In the genomic region with DNA sequence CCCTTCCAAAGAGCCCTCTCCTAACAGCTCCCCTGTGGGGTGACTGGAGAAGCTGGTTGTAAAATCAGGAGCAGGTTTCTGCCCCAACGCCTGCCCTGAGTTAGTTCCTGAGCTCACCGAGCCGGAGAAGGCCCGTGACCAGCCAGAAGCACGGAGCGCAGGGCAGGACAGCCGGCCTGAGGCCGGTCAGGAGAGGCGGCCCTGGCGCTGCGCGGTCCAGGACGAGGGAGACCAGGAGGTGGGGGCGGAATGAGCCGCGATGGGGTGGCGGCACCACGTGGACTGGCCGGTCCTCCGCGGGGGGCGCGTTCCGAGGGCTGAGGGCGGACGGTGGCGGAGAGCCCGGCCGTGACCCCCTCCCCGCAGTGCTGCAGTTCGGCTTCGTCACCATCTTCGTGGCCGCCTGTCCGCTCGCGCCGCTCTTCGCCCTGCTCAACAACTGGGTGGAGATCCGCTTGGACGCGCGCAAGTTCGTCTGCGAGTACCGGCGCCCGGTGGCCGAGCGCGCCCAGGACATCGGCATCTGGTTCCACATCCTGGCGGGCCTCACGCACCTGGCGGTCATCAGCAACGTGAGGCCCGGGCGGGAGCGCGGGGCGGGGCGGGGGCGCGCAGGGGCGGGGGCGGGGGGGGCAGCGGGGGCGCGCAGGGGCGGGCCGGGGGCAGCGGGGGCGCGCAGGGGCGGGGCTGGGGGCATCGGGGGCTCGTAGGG, we compare ENCODE assay signal across 8 cellular contexts. TPM values are rescaled to one million over a fixed set of nuclear protein-coding genes. Genes with fewer than 3 reads are reported as not detected.
A peak's percentile ranks its signal among the peaks of the same experiment; 100 is the strongest.
DNase-seq lines count a peak whose midpoint lies in the region; ATAC-seq lines count a peak whose summit lies in the region.

No MANE protein-coding gene starts in this region.

- no peaks in the 10 kb centered on the region for H3K79me1 ChIP-seq in mesenchymal stem cell (replicated peaks; ENCODE audit: low read length, poor library complexity, severe bottlenecking)

- DNase-seq in CMK (ENCODE audit: low read depth) (peak; percentile 53), NCI-H2227 (lab: John Stamatoyannopoulos, UW; ENCODE audit: unreplicated experiment) (peak; percentile 66), epithelial cell of prostate (ENCODE audit: low read depth, low spot score) (peak; percentile 24), mesenchymal stem cell (peak; percentile 86)
- peak; percentile 73 for DNase-seq in activated CD8-positive, alpha-beta memory T cell treated with anti-CD3 and anti-CD28 coated beads, Interleukin-2, amount 50 U/mL, for 48 hours
- peak in 5 of 6 experiments; percentile 10 to 53 (median 22) for DNase-seq in stimulated activated naive CD4-positive, alpha-beta T cell (lab: John Stamatoyannopoulos, UW)

- peak overlapping the region; percentile 29 for H2BK15ac ChIP-seq in mesenchymal stem cell (ENCODE audit: low read depth, poor library complexity, severe bottlenecking)

- peak overlapping the region; percentile 90 for H4K8ac ChIP-seq in mesenchymal stem cell (ENCODE audit: low read length)

- H3K9me3 ChIP-seq in mesenchymal stem cell (ENCODE audit: control insufficient read depth, low read length) = no peaks in the 10 kb centered on the region

- peak overlapping the region; percentile 91 for H3K4me2 ChIP-seq in mesenchymal stem cell (ENCODE audit: low read length, poor library complexity, severe bottlenecking)

- peak overlapping the region in 1 of 2 experiments; percentile 84 for H3K23ac ChIP-seq in mesenchymal stem cell (ENCODE audit: low read length in 2 of 2)

- H3K9ac ChIP-seq in mesenchymal stem cell (ENCODE audit: low read length) = peak overlapping the region; percentile 59

- H3K18ac ChIP-seq in mesenchymal stem cell (ENCODE audit: low read depth in 1 of 2, low read length in 2 of 2) = peak overlapping the region; percentile 67 to 86

- ATAC-seq in GM21619 (IDR thresholded peaks at IDR 0.05; ENCODE audit: unreplicated experiment) = peak; percentile 66
- no peak for ATAC-seq in GM18511 (IDR thresholded peaks at IDR 0.05; ENCODE audit: unreplicated experiment)

- H3K14ac ChIP-seq in mesenchymal stem cell (ENCODE audit: low read length in 2 of 2) = no peak overlapping the region

- peak overlapping the region; percentile 82 for H4K91ac ChIP-seq in mesenchymal stem cell (ENCODE audit: low read length)

- H2BK120ac ChIP-seq in mesenchymal stem cell (ENCODE audit: low read depth, low read length) = peak overlapping the region; percentile 50

- H2BK12ac ChIP-seq in mesenchymal stem cell (ENCODE audit: low read length in 2 of 2) = peak overlapping the region; percentile 12 to 42

- H3K27ac ChIP-seq in epithelial cell of prostate = peak overlapping the region; percentile 47
- H3K27ac ChIP-seq in mesenchymal stem cell (ENCODE audit: low read length, poor library complexity, severe bottlenecking) = peak overlapping the region; percentile 68

- peaks cover 5 to 41% of the 10 kb centered on the region in 2 experiments for H3K27me3 ChIP-seq in mesenchymal stem cell (ENCODE audit: control insufficient read depth in 1 of 2, insufficient read depth in 1 of 2, low read length in 2 of 2)

- H2BK5ac ChIP-seq in mesenchymal stem cell (ENCODE audit: low read depth, low read length, poor library complexity, severe bottlenecking) = peak overlapping the region; percentile 32

- peak overlapping the region; percentile 63 to 76 for H3K4me3 ChIP-seq in mesenchymal stem cell (ENCODE audit: insufficient read depth in 1 of 2, low read depth in 1 of 2, low read length in 2 of 2)

- H3K4me1 ChIP-seq in mesenchymal stem cell (ENCODE audit: control insufficient read depth, insufficient read depth, low read depth, low read length) = peaks cover 7% of the 10 kb centered on the region

- H2AK5ac ChIP-seq in mesenchymal stem cell (ENCODE audit: low read length, severe bottlenecking) = no peak overlapping the region

- H3K36me3 ChIP-seq in mesenchymal stem cell (ENCODE audit: control insufficient read depth in 1 of 2, insufficient read depth in 2 of 2, low read depth in 1 of 2, low read length in 2 of 2) = no peaks in the 10 kb centered on the region

- WGBS in mesenchymal stem cell = 3% methylated on average over 25 of the region's 77 CpGs

- peak overlapping the region; percentile 79 for H2AFZ ChIP-seq in mesenchymal stem cell (ENCODE audit: low read depth, low read length)

- H3K4ac ChIP-seq in mesenchymal stem cell (ENCODE audit: low read depth in 1 of 2, low read length in 2 of 2) = peak overlapping the region in 1 of 2 experiments; percentile 24

RNA-seq across cellular contexts. Expression of a gene that starts 29.0 kb away (rescaled TPM):
- polyA plus RNA-seq in mesenchymal stem cell (2013, experiment 1 of 2) = 1.5 TPM
- polyA plus RNA-seq in mesenchymal stem cell (2013, experiment 2 of 2) = 1.4 TPM

Comparison
In these comparisons a context has a peak if more than half of its experiments do, and no peak if none do; other contexts are left out.
1. DNase-seq: peak in every context shown above with its lines; median percentile 86 in mesenchymal stem cell; 73 in activated CD8-positive, alpha-beta memory T cell treated with anti-CD3 and anti-CD28 coated beads, Interleukin-2, amount 50 U/mL, for 48 hours; 66 in NCI-H2227; 53 in CMK; 24 in epithelial cell of prostate; 22 in stimulated activated naive CD4-positive, alpha-beta T cell.